Comparison of ENCODE assay signal across 8 cellular contexts in genomic region chr10:35089641-35090161, GRCh38. TPM values are rescaled to one million over a fixed set of nuclear protein-coding genes. Genes with fewer than 3 reads are reported as not detected.
A peak's percentile ranks its signal among the peaks of the same experiment; 100 is the strongest.
DNase-seq lines count a peak whose midpoint lies in the region; ATAC-seq and TF ChIP-seq lines count a peak whose summit lies in the region.

No MANE protein-coding gene starts in this region.

- peak overlapping the region; percentile 66 to 83; a peak in 3 of 4 replicates for H3K4me3 ChIP-seq in DND-41 (ENCODE audit: low read depth in 1 of 2, low read length in 2 of 2)
- peak overlapping the region; percentile 91 for H3K4me3 ChIP-seq in WI38 (ENCODE audit: low read depth, low read length)
- peak overlapping the region; percentile 78 to 98 (median 89) for H3K4me3 ChIP-seq in esophagus squamous epithelium

- no peak for TF ChIP-seq CTCF in DND-41 (IDR thresholded peaks at IDR 0.05; ENCODE audit: borderline replicate concordance, extremely low read depth, low read length, poor library complexity, severe bottlenecking)
- TF ChIP-seq CTCF in WI38 (IDR thresholded peaks at IDR 0.05; ENCODE audit: low read depth, low read length) = no peak
- TF ChIP-seq CTCF in esophagus squamous epithelium (IDR thresholded peaks at IDR 0.05) = no peak
- TF ChIP-seq CTCF in natural killer cell (IDR thresholded peaks at IDR 0.05) = no peak

- intact Hi-C loops in esophagus squamous epithelium (cut with DNase I) = no loop called here
- intact Hi-C loops in natural killer cell (cut with micrococcal nuclease) = loop anchor here (1.0 kb wide), 1 partner anchor 38 kb away; no protein-coding TSS in a partner anchor

- peaks cover 50 to 52% of the 10 kb centered on the region in 2 donors for H3K4me1 Mint-ChIP-seq in natural killer cell

- H2AFZ ChIP-seq in DND-41 (ENCODE audit: low read depth, low read length) = peak overlapping the region; percentile 82

- DNase-seq in DND-41 = peak; percentile 49
- no peak for DNase-seq in esophagus squamous epithelium (lab: John Stamatoyannopoulos, UW)
- no peak for DNase-seq in natural killer cell
- no peak for DNase-seq in DMS153 (lab: John Stamatoyannopoulos, UW)

- WGBS in esophagus squamous epithelium, 2 donors = 0 to 1% methylated on average over 14 to 19 of the region's 26 CpGs

- H3K27ac ChIP-seq in DND-41 (ENCODE audit: low read length) = peak overlapping the region; percentile 80
- H3K27ac ChIP-seq in esophagus squamous epithelium = peak overlapping the region; percentile 93 to 97 (median 96)

- peaks cover 56% of the 10 kb centered on the region for H3K79me2 ChIP-seq in DND-41 (ENCODE audit: insufficient read depth, low read length)

- H3K27ac Mint-ChIP-seq in natural killer cell = peak overlapping the region; percentile 83 to 97

- peak overlapping the region; percentile 65 for H3K4me2 ChIP-seq in DND-41 (ENCODE audit: insufficient read depth, low read length)

- H3K27me3 Mint-ChIP-seq in natural killer cell (ENCODE audit: low read depth in 2 of 2) = peaks cover 0 to 7% of the 10 kb centered on the region in 2 donors

- H3K27me3 ChIP-seq in DND-41 (ENCODE audit: insufficient read depth, low read length, poor library complexity) (no peaks in the 10 kb centered on the region), esophagus squamous epithelium (no peaks in the 10 kb centered on the region)

- peak; percentile 55 for ATAC-seq in DND-41 (ENCODE audit: insufficient read depth, low read depth)
- ATAC-seq in GM19351 (IDR thresholded peaks at IDR 0.05; ENCODE audit: unreplicated experiment) = peak; percentile 40
- ATAC-seq in HG03354 (IDR thresholded peaks at IDR 0.05; ENCODE audit: poor library complexity, severe bottlenecking, unreplicated experiment) = peak; percentile 58
- ATAC-seq in natural killer cell = peak; percentile 13 to 59 (median 19)
- ATAC-seq in HG03565 (IDR thresholded peaks at IDR 0.05; ENCODE audit: unreplicated experiment) = no peak

- H3K9me3 Mint-ChIP-seq in natural killer cell = no peaks in the 10 kb centered on the region

- H3K36me3 Mint-ChIP-seq in natural killer cell = no peaks in the 10 kb centered on the region

- TF ChIP-seq POLR2A in esophagus squamous epithelium (IDR thresholded peaks at IDR 0.05) = no peak

- peak overlapping the region; percentile 92 for H3K4me3 Mint-ChIP-seq in natural killer cell

- H3K9me3 ChIP-seq in DND-41 (ENCODE audit: insufficient read depth, low read length, severe bottlenecking) = peaks cover 5% of the 10 kb centered on the region
- H3K9me3 ChIP-seq in esophagus squamous epithelium = no peaks in the 10 kb centered on the region

- peaks cover 35% of the 10 kb centered on the region for H3K4me1 ChIP-seq in DND-41 (ENCODE audit: insufficient read depth, low read length)
- H3K4me1 ChIP-seq in esophagus squamous epithelium = peaks cover 12 to 48% (median 25%) of the 10 kb centered on the region in 3 donors

- H3K9ac ChIP-seq in DND-41 (ENCODE audit: low read depth, low read length) = peak overlapping the region; percentile 79

- H3K36me3 ChIP-seq in DND-41 (ENCODE audit: insufficient read depth, low read length) (no peaks in the 10 kb centered on the region), esophagus squamous epithelium (no peaks in the 10 kb centered on the region)

- H4K20me1 ChIP-seq in DND-41 (ENCODE audit: insufficient read depth, low read length) = peaks cover 7% of the 10 kb centered on the region

RNA-seq across cellular contexts. Expression of gene CUL2, which starts 0.4 kb away (rescaled TPM):
- total RNA-seq in esophagus squamous epithelium (10 to 100 TPM; 12.7 to 21.2 (median 19.5) TPM), natural killer cell (10 to 100 TPM; 33.5 to 41.6 (median 41.3) TPM)

RNA-seq across cellular contexts. Expression of gene CREM, which starts 36.9 kb away (rescaled TPM):
- total RNA-seq in esophagus squamous epithelium (10 to 100 TPM; 19.4 to 23.8 (median 21.6) TPM), natural killer cell (10 to 100 TPM; 48.0 to 64.3 (median 54.6) TPM)
